Comparison of ENCODE assay signal across 8 cellular contexts in genomic region chr9:83219154-83219923, GRCh38.
DNase-seq lines count a peak whose midpoint lies in the region; ATAC-seq and TF ChIP-seq lines count a peak whose summit lies in the region.

No MANE protein-coding gene starts in this region.

- H3K9ac ChIP-seq in ES-I3 (ENCODE audit: low read depth, low read length) (peak overlapping the region; percentile 72), neural progenitor cell (no peak overlapping the region)

- DNase-seq in NCI-H2107 treated with DMSO at 0.1 percent for 48 hours (lab: John Stamatoyannopoulos, UW; ENCODE audit: unreplicated experiment) (peak; percentile 66), Right ventricle myocardium inferior (ENCODE audit: missing footprints) (peak; percentile 86), neural progenitor cell (ENCODE audit: low spot score) (peak; percentile 88)
- peak; percentile 18 for DNase-seq in activated naive CD8-positive, alpha-beta T cell treated with anti-CD3 and anti-CD28 coated beads, Interleukin-2, amount 50 U/mL, for 24 hours

- H3K4me1 ChIP-seq in ES-I3 (ENCODE audit: insufficient read depth, low read length) = peaks cover 5% of the 10 kb centered on the region; the same call in 1 of the 2 replicates
- H3K4me1 ChIP-seq in neural progenitor cell = no peaks in the 10 kb centered on the region

- ATAC-seq in HG02610 (IDR thresholded peaks at IDR 0.05; ENCODE audit: unreplicated experiment) = peak; percentile 30
- ATAC-seq in activated naive CD8-positive, alpha-beta T cell treated with anti-CD3 and anti-CD28 coated beads, Interleukin-2, amount 50 U/mL, for 24 hours = peak; percentile 28
- peak; percentile 97 for ATAC-seq in Right ventricle myocardium inferior
- ATAC-seq in HG03520 (IDR thresholded peaks at IDR 0.05; ENCODE audit: unreplicated experiment) = no peak
- ATAC-seq in GM21381 (IDR thresholded peaks at IDR 0.05; ENCODE audit: unreplicated experiment) = no peak

- H3K4me2 ChIP-seq in neural progenitor cell = peak overlapping the region; percentile 81

- no peak overlapping the region for H3K27ac Mint-ChIP-seq in activated naive CD8-positive, alpha-beta T cell treated with anti-CD3 and anti-CD28 coated beads, Interleukin-2, amount 50 U/mL, for 24 hours
- no peak overlapping the region for H3K27ac Mint-ChIP-seq in neural progenitor cell

- peaks cover 44% of the 10 kb centered on the region for H3K27me3 Mint-ChIP-seq in activated naive CD8-positive, alpha-beta T cell treated with anti-CD3 and anti-CD28 coated beads, Interleukin-2, amount 50 U/mL, for 24 hours
- H3K27me3 Mint-ChIP-seq in neural progenitor cell (ENCODE audit: insufficient read depth, low read depth) = peaks cover 6% of the 10 kb centered on the region

- H3K4me1 Mint-ChIP-seq in activated naive CD8-positive, alpha-beta T cell treated with anti-CD3 and anti-CD28 coated beads, Interleukin-2, amount 50 U/mL, for 24 hours = peaks cover 3% of the 10 kb centered on the region
- peaks cover 9% of the 10 kb centered on the region for H3K4me1 Mint-ChIP-seq in neural progenitor cell

- peak overlapping the region; percentile 75 for H3K4me3 Mint-ChIP-seq in activated naive CD8-positive, alpha-beta T cell treated with anti-CD3 and anti-CD28 coated beads, Interleukin-2, amount 50 U/mL, for 24 hours
- peak overlapping the region; percentile 96 for H3K4me3 Mint-ChIP-seq in neural progenitor cell

- peaks cover 3% of the 10 kb centered on the region for H3K9me3 Mint-ChIP-seq in activated naive CD8-positive, alpha-beta T cell treated with anti-CD3 and anti-CD28 coated beads, Interleukin-2, amount 50 U/mL, for 24 hours
- peaks cover 10% of the 10 kb centered on the region for H3K9me3 Mint-ChIP-seq in neural progenitor cell

- peaks cover 5% of the 10 kb centered on the region; the same call in 1 of the 2 replicates for H3K9me3 ChIP-seq in ES-I3 (ENCODE audit: control insufficient read depth, insufficient read depth, low read length)
- no peaks in the 10 kb centered on the region for H3K9me3 ChIP-seq in neural progenitor cell (ENCODE audit: low read depth)

- no peaks in the 10 kb centered on the region for H3K36me3 Mint-ChIP-seq in activated naive CD8-positive, alpha-beta T cell treated with anti-CD3 and anti-CD28 coated beads, Interleukin-2, amount 50 U/mL, for 24 hours (ENCODE audit: low read depth)
- H3K36me3 Mint-ChIP-seq in neural progenitor cell = peaks cover 2% of the 10 kb centered on the region

- no peaks in the 10 kb centered on the region for H3K79me2 ChIP-seq in neural progenitor cell (ENCODE audit: low read depth)

- H3K27me3 ChIP-seq in neural progenitor cell = peaks cover 7% of the 10 kb centered on the region

- no peaks in the 10 kb centered on the region for H3F3A ChIP-seq in neural progenitor cell (ENCODE audit: low read depth)

- peak overlapping the region; percentile 94 for H2AFZ ChIP-seq in neural progenitor cell (replicated peaks)

- peak overlapping the region; percentile 65 for H3K4me3 ChIP-seq in neural progenitor cell

- peak; percentile 62 for TF ChIP-seq CTCF in neural progenitor cell (IDR thresholded peaks at IDR 0.05)

- intact Hi-C loops in Right ventricle myocardium inferior (cut with DNase I) = loop anchor here (2.0 to 5.0 kb wide), 3 partner anchors 108 to 319 kb away; partner anchors contain the start of gene FRMD3

- no peaks in the 10 kb centered on the region for H4K20me1 ChIP-seq in neural progenitor cell (ENCODE audit: low read depth)

- H3K36me3 ChIP-seq in ES-I3 (ENCODE audit: insufficient read depth, low read length) (no peaks in the 10 kb centered on the region), neural progenitor cell (no peaks in the 10 kb centered on the region)

- H3K27ac ChIP-seq in neural progenitor cell = no peak overlapping the region

Comparison
In these comparisons a context has a peak if more than half of its experiments do, and no peak if none do; other contexts are left out.
1. ATAC-seq: peak in HG02610 (single experiment), activated naive CD8-positive, alpha-beta T cell treated with anti-CD3 and anti-CD28 coated beads, Interleukin-2, amount 50 U/mL, for 24 hours (single experiment) and Right ventricle myocardium inferior (single experiment); none in HG03520 (single experiment) and GM21381 (single experiment).
2. DNase-seq: peak in every context shown above with its lines; median percentile 88 in neural progenitor cell; 86 in Right ventricle myocardium inferior; 66 in NCI-H2107 treated with DMSO at 0.1 percent for 48 hours; 18 in activated naive CD8-positive, alpha-beta T cell treated with anti-CD3 and anti-CD28 coated beads, Interleukin-2, amount 50 U/mL, for 24 hours.